In genomic region chr11:22459053-22459452, GRCh38 we compare ENCODE assay signal across 14 cellular contexts.
DNase-seq lines count a peak whose midpoint lies in the region; ATAC-seq and TF ChIP-seq lines count a peak whose summit lies in the region.
"Had no signal": no experiment of that assay in that cellular context is flagged by ENCODE, and none has a peak within 500 bp of the region (broad histone marks: within the 10 kb centered on the region; RNA-seq: fewer than 3 reads in every experiment).

No MANE protein-coding gene starts in this region.

- no peak for TF ChIP-seq CTCF in fibroblast of pulmonary artery (IDR thresholded peaks at IDR 0.05; ENCODE audit: low read length, missing control alignments)
- no peak for TF ChIP-seq CTCF in retinal pigment epithelial cell (conservative IDR thresholded peaks at IDR 0.05; ENCODE audit: low read depth, low read length)
- TF ChIP-seq CTCF in GM13977 (IDR thresholded peaks at IDR 0.05; ENCODE audit: extremely low read depth, insufficient read depth, missing control alignments), result no peak

- no peak overlapping the region for H3K4me3 ChIP-seq in fibroblast of pulmonary artery (replicated peaks; ENCODE audit: low read depth, low read length)
- no peak overlapping the region for H3K4me3 ChIP-seq in retinal pigment epithelial cell (ENCODE audit: low read length)
- H3K4me3 ChIP-seq: skin epidermis had no signal

- ATAC-seq in HG02970 (IDR thresholded peaks at IDR 0.05; ENCODE audit: low FRiP score, unreplicated experiment), result no peak
- ATAC-seq: activated CD4-positive, alpha-beta T cell treated with anti-CD3 and anti-CD28 coated beads for 36 hours; left ventricle myocardium superior; stimulated activated naive CD8-positive, alpha-beta T cell treated with anti-CD3 and anti-CD28 coated beads, Interleukin-15, amount 100 ng/mL, for 72 hours had no signal

- in situ Hi-C loops in GM13977 (cut with MboI; ENCODE audit: low pct_unique_long_range_greater_than_20kb, low sequenced_read_pairs, unreplicated experiment), result no loop called here

- DNase-seq in HPDE6-E6E7 (ENCODE audit: extremely low spot score) (peak; percentile 37), SW 1271 (lab: John Stamatoyannopoulos, UW) (peak; percentile 65 to 78), fibroblast of pulmonary artery (ENCODE audit: low read depth) (peak; percentile 86), retinal pigment epithelial cell (ENCODE audit: low read depth) (peak; percentile 72), GM13977 (ENCODE audit: low spot score) (no peak), cerebellum (ENCODE audit: low spot score) (no peak), OCI-M1 (lab: John Stamatoyannopoulos, UW) (no peak)
- DNase-seq: activated CD4-positive, alpha-beta T cell treated with anti-CD3 and anti-CD28 coated beads for 36 hours; GDM1; left ventricle myocardium superior; NCI-H2171; stimulated activated naive CD8-positive, alpha-beta T cell treated with anti-CD3 and anti-CD28 coated beads, Interleukin-15, amount 100 ng/mL, for 72 hours had no signal

Comparison
In these comparisons a context has a peak if more than half of its experiments do, and no peak if none do; other contexts are left out.
1. DNase-seq: peak in HPDE6-E6E7 (single experiment), SW 1271 (2 of 2), fibroblast of pulmonary artery (single experiment) and retinal pigment epithelial cell (single experiment); none in GM13977 (single experiment), cerebellum (single experiment) and OCI-M1 (single experiment).